13 cellular contexts compared by ENCODE assay signal in the genomic region with DNA sequence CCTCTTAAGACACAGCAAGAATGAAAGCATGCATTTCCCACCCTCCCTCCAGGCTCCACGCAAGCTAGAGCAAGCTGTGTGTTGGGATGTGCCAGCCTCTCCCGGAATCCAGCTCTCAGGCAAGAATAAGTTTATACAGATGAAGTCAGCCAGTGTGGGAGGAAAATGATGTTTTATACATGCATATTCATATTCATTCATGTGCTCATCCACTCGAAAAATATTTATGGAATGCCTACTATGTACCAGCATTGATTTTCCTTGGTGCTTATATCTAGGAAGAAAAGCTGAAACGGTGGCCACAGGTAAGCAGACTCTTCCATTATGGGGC.
"Had no signal": no experiment of that assay in that cellular context is flagged by ENCODE, and none has a peak within 500 bp of the region (broad histone marks: within the 10 kb centered on the region; RNA-seq: fewer than 3 reads in every experiment).

No MANE protein-coding gene starts in this region.

- H3K36me3 Mint-ChIP-seq: brain had no signal

- H3K36me3 ChIP-seq: gastrocnemius medialis, thoracic aorta had no signal

- H3K4me3 Mint-ChIP-seq: brain; T-helper 2 cell treated with Interferon-gamma antibody and Interleukin-4, amounts not matched to agents 5 μg/mL and 100 μg/mL, for 36 hours had no signal

- H3K9me3 Mint-ChIP-seq: T-helper 2 cell treated with Interferon-gamma antibody and Interleukin-4, amounts not matched to agents 5 μg/mL and 100 μg/mL, for 36 hours had no signal

- H3K4me1 Mint-ChIP-seq: brain had no signal

- H3K27ac Mint-ChIP-seq: brain; T-helper 2 cell treated with Interferon-gamma antibody and Interleukin-4, amounts not matched to agents 5 μg/mL and 100 μg/mL, for 36 hours had no signal

- ATAC-seq: gastrocnemius medialis, heart right ventricle, left ventricle myocardium superior had no signal

- H3K4me3 ChIP-seq: gastrocnemius medialis, heart right ventricle, stomach, thoracic aorta had no signal

- DNase-seq: activated CD4-positive, alpha-beta T cell treated with anti-CD3 and anti-CD28 coated beads, Interleukin-2, amount 50 U/mL, for 1 hour; activated T-cell treated with anti-CD3 and anti-CD28 coated beads, Interleukin-2, amount 50 U/mL, for 1 hour; cerebellar nuclear complex; gastrocnemius medialis; heart right ventricle; kidney; left ventricle myocardium superior; mesendoderm; stimulated activated CD4-positive, alpha-beta T cell treated with anti-CD3 and anti-CD28 coated beads, Interleukin-4, amount 100 ng/mL, for 4 hours; stomach had no signal

- H3K27me3 ChIP-seq: gastrocnemius medialis, heart right ventricle, stomach had no signal

- H3K9me3 ChIP-seq: gastrocnemius medialis, stomach, thoracic aorta had no signal
